In genomic region chr7:138089080-138089901, GRCh38 we compare ENCODE assay signal across 18 cellular contexts. TPM values are rescaled to one million over a fixed set of nuclear protein-coding genes. Genes with fewer than 3 reads are reported as not detected.
A peak's percentile ranks its signal among the peaks of the same experiment; 100 is the strongest.
DNase-seq lines count a peak whose midpoint lies in the region; ATAC-seq, FAIRE-seq and TF ChIP-seq lines count a peak whose summit lies in the region.
"Had no signal": no experiment of that assay in that cellular context is flagged by ENCODE, and none has a peak within 500 bp of the region (broad histone marks: within the 10 kb centered on the region; RNA-seq: fewer than 3 reads in every experiment).

No MANE protein-coding gene starts in this region.

- H4K20me1 ChIP-seq in astrocyte (ENCODE audit: insufficient read depth, low read length), result no peaks in the 10 kb centered on the region
- H4K20me1 ChIP-seq: BLaER1 had no signal

- H3K9me3 Mint-ChIP-seq in astrocyte (ENCODE audit: unreplicated experiment), result peaks cover 2% of the 10 kb centered on the region
- H3K9me3 Mint-ChIP-seq in activated T-helper 17 cell treated with anti-CD3 and anti-CD28 coated beads, Interleukin-2, amount 50 U/mL, for 72 hours, result no peaks in the 10 kb centered on the region
- H3K9me3 Mint-ChIP-seq: activated naive CD4-positive, alpha-beta T cell treated with anti-CD3 and anti-CD28 coated beads for 36 hours; stimulated activated naive CD8-positive, alpha-beta T cell treated with anti-CD3 and anti-CD28 coated beads, Interleukin-15, Interleukin-2, amounts not matched to agents 100 ng/mL and 50 ng/mL, for 24 hours had no signal

- H3K79me2 ChIP-seq in astrocyte (ENCODE audit: insufficient read depth, low read length), result no peaks in the 10 kb centered on the region

- no peak overlapping the region for H3K4me2 ChIP-seq in astrocyte (ENCODE audit: low read length)
- H3K4me2 ChIP-seq: BLaER1, neural progenitor cell had no signal

- peak; percentile 17 to 45 for TF ChIP-seq RAD21 in liver (IDR thresholded peaks at IDR 0.05)

- no peaks in the 10 kb centered on the region for H3K36me3 Mint-ChIP-seq in astrocyte (ENCODE audit: low read depth, unreplicated experiment)
- H3K36me3 Mint-ChIP-seq in activated T-helper 17 cell treated with anti-CD3 and anti-CD28 coated beads, Interleukin-2, amount 50 U/mL, for 72 hours (ENCODE audit: low read depth), result no peaks in the 10 kb centered on the region
- H3K36me3 Mint-ChIP-seq: neural progenitor cell had no signal

- peaks cover 2% of the 10 kb centered on the region for H3K4me1 Mint-ChIP-seq in astrocyte (ENCODE audit: low read depth, unreplicated experiment)
- H3K4me1 Mint-ChIP-seq in activated T-helper 17 cell treated with anti-CD3 and anti-CD28 coated beads, Interleukin-2, amount 50 U/mL, for 72 hours, result no peaks in the 10 kb centered on the region
- H3K4me1 Mint-ChIP-seq: neural progenitor cell had no signal

- H3K4me3 ChIP-seq in astrocyte (ENCODE audit: insufficient read depth, low read depth, low read length) (no peak overlapping the region), liver (ENCODE audit: low read depth in 1 of 3, low read length in 3 of 3) (no peak overlapping the region), transverse colon (no peak overlapping the region)
- H3K4me3 ChIP-seq: BLaER1, lung, neural progenitor cell, SJSA1 had no signal

- H3K27me3 Mint-ChIP-seq in astrocyte (ENCODE audit: low read depth, unreplicated experiment), result no peaks in the 10 kb centered on the region
- H3K27me3 Mint-ChIP-seq in activated T-helper 17 cell treated with anti-CD3 and anti-CD28 coated beads, Interleukin-2, amount 50 U/mL, for 72 hours, result peaks cover 5% of the 10 kb centered on the region
- H3K27me3 Mint-ChIP-seq: stimulated activated naive CD8-positive, alpha-beta T cell treated with anti-CD3 and anti-CD28 coated beads, Interleukin-15, Interleukin-2, amounts not matched to agents 100 ng/mL and 50 ng/mL, for 24 hours had no signal

- TF ChIP-seq POLR2A in transverse colon (IDR thresholded peaks at IDR 0.05), result no peak

- no peak for ATAC-seq in GM18858 (IDR thresholded peaks at IDR 0.05; ENCODE audit: unreplicated experiment)
- no peak for ATAC-seq in activated T-helper 17 cell treated with anti-CD3 and anti-CD28 coated beads, Interleukin-2, amount 50 U/mL, for 72 hours (replicated peaks)

- no peak for TF ChIP-seq EP300 in transverse colon (IDR thresholded peaks at IDR 0.05; ENCODE audit: low read depth)

- DNase-seq in EL (peak; percentile 50), M059J (ENCODE audit: low read depth) (peak; percentile 71), astrocyte (ENCODE audit: low read depth) (peak; percentile 32), NCI-H1417 treated with DMSO at 0.1 percent for 48 hours (lab: John Stamatoyannopoulos, UW) (no peak), transverse colon (no peak)
- DNase-seq: activated naive CD4-positive, alpha-beta T cell treated with anti-CD3 and anti-CD28 coated beads for 36 hours; central memory CD4-positive, alpha-beta T cell; GOT3; NCI-H524 had no signal

- H3K27ac ChIP-seq in astrocyte (ENCODE audit: low read depth, low read length) (no peak overlapping the region), liver (ENCODE audit: low read depth in 1 of 2, low read length in 2 of 2) (peak overlapping the region; percentile 60 to 66), transverse colon (no peak overlapping the region)
- H3K27ac ChIP-seq: BLaER1, neural progenitor cell, SJSA1 had no signal

- in situ Hi-C loops in transverse colon (cut with MboI; ENCODE audit: low pct_ligation_motif_present in 1 of 4, low pct_unique_long_range_greater_than_20kb in 1 of 4, low sequenced_read_pairs in 3 of 4), result no loop called here

- 72% methylated on average over 9 of the region's 9 CpGs for WGBS in liver
- WGBS in transverse colon (ENCODE audit: low coverage in 1 of 2), 2 donors, result 70 to 82% methylated on average over 6 to 9 of the region's 9 CpGs

- no peak overlapping the region for H3K27ac Mint-ChIP-seq in astrocyte (ENCODE audit: unreplicated experiment)
- no peak overlapping the region for H3K27ac Mint-ChIP-seq in activated T-helper 17 cell treated with anti-CD3 and anti-CD28 coated beads, Interleukin-2, amount 50 U/mL, for 72 hours
- H3K27ac Mint-ChIP-seq: activated naive CD4-positive, alpha-beta T cell treated with anti-CD3 and anti-CD28 coated beads for 36 hours; neural progenitor cell; stimulated activated naive CD8-positive, alpha-beta T cell treated with anti-CD3 and anti-CD28 coated beads, Interleukin-15, Interleukin-2, amounts not matched to agents 100 ng/mL and 50 ng/mL, for 24 hours had no signal

- H2AFZ ChIP-seq in astrocyte (ENCODE audit: low read depth, low read length), result no peak overlapping the region

- H3K4me1 ChIP-seq in astrocyte (ENCODE audit: insufficient read depth, low read length) (no peaks in the 10 kb centered on the region), liver (ENCODE audit: control insufficient read depth in 4 of 4, insufficient read depth in 4 of 4, low read length in 3 of 4) (peaks cover 6 to 49% (median 19%) of the 10 kb centered on the region in 4 donors), transverse colon (no peaks in the 10 kb centered on the region)
- H3K4me1 ChIP-seq: BLaER1, neural progenitor cell, SJSA1 had no signal

- H3K36me3 ChIP-seq in astrocyte (ENCODE audit: insufficient read depth, low read length), result no peaks in the 10 kb centered on the region
- H3K36me3 ChIP-seq in liver (ENCODE audit: control insufficient read depth in 4 of 4, insufficient read depth in 3 of 4, low read depth in 1 of 4, low read length in 3 of 4), result peaks cover 1 to 23% (median 7%) of the 10 kb centered on the region in 4 donors
- no peaks in the 10 kb centered on the region for H3K36me3 ChIP-seq in transverse colon
- H3K36me3 ChIP-seq: BLaER1, neural progenitor cell, SJSA1 had no signal

- no peak overlapping the region for H3K4me3 Mint-ChIP-seq in astrocyte (ENCODE audit: unreplicated experiment)
- no peak overlapping the region for H3K4me3 Mint-ChIP-seq in activated T-helper 17 cell treated with anti-CD3 and anti-CD28 coated beads, Interleukin-2, amount 50 U/mL, for 72 hours
- H3K4me3 Mint-ChIP-seq: activated naive CD4-positive, alpha-beta T cell treated with anti-CD3 and anti-CD28 coated beads for 36 hours; neural progenitor cell; stimulated activated naive CD8-positive, alpha-beta T cell treated with anti-CD3 and anti-CD28 coated beads, Interleukin-15, Interleukin-2, amounts not matched to agents 100 ng/mL and 50 ng/mL, for 24 hours had no signal

- H3K9me3 ChIP-seq in astrocyte (ENCODE audit: insufficient read depth, low read depth, low read length), result no peaks in the 10 kb centered on the region
- H3K9me3 ChIP-seq in liver (ENCODE audit: control insufficient read depth in 4 of 4, low read length in 3 of 4), result no peaks in the 10 kb centered on the region
- H3K9me3 ChIP-seq in transverse colon, result no peaks in the 10 kb centered on the region
- H3K9me3 ChIP-seq: BLaER1, SJSA1 had no signal

- no peaks in the 10 kb centered on the region for H3K27me3 ChIP-seq in astrocyte (ENCODE audit: insufficient read depth, low read length)
- no peaks in the 10 kb centered on the region for H3K27me3 ChIP-seq in liver (ENCODE audit: control insufficient read depth in 4 of 4, insufficient read depth in 4 of 4, low read length in 3 of 4)
- no peaks in the 10 kb centered on the region for H3K27me3 ChIP-seq in transverse colon
- H3K27me3 ChIP-seq: BLaER1, neural progenitor cell, SJSA1 had no signal

- intact Hi-C loops in transverse colon (cut with DNase I; ENCODE audit: low total_unique reads), result no loop called here

- no peak for TF ChIP-seq CTCF in astrocyte (IDR thresholded peaks at IDR 0.05; ENCODE audit: insufficient read depth, low read depth, low read length)
- no peak for TF ChIP-seq CTCF in liver (IDR thresholded peaks at IDR 0.05; ENCODE audit: low read depth, low read length, missing input control)
- TF ChIP-seq CTCF in transverse colon (IDR thresholded peaks at IDR 0.05), result no peak

- FAIRE-seq in astrocyte (lab: Jason Lieb, UNC), result no peak

- H3K9ac ChIP-seq in astrocyte (ENCODE audit: low read length) (no peak overlapping the region), liver (ENCODE audit: low read depth in 1 of 2, low read length in 2 of 2) (no peak overlapping the region)
- H3K9ac ChIP-seq: BLaER1, neural progenitor cell had no signal

TF ChIP-seq in liver, 16 proteins besides CTCF, POLR2A, EP300 and RAD21 (continues in another document):
- TF ChIP-seq NR2F2 (IDR thresholded peaks at IDR 0.05), result peak; percentile 27
- peak; percentile 62 to 65 for TF ChIP-seq HNF4A (conservative IDR thresholded peaks at IDR 0.05)
- TF ChIP-seq EGR1 (IDR thresholded peaks at IDR 0.05; ENCODE audit: low read depth in 2 of 2), result no peak
- peak; percentile 6 for TF ChIP-seq REST (IDR thresholded peaks at IDR 0.05)
- TF ChIP-seq GABPA (IDR thresholded peaks at IDR 0.05 in 1 of 2, conservative IDR thresholded peaks at IDR 0.05 in 1 of 2), result no peak
- TF ChIP-seq JUND (IDR thresholded peaks at IDR 0.05), result peak; percentile 87 to 95
- peak; percentile 83 for TF ChIP-seq RXRA (IDR thresholded peaks at IDR 0.05)

RNA-seq across cellular contexts. Expression of gene AKR1D1, which starts 13.0 kb away (rescaled TPM):
- not detected in 2 replicates for total RNA-seq in M059J (2014; rRNA removed; shearing (Covaris generic))
- total RNA-seq in astrocyte (not detected in 2 replicates), liver (10 to 100 TPM; 19.5 to 93.9 TPM), transverse colon (not detected)
- polyA plus RNA-seq in liver, result 10 to 100 TPM; 18.6 to 44.4 TPM
- total RNA-seq in activated T-helper 17 cell treated with anti-CD3 and anti-CD28 coated beads, Interleukin-2, amount 50 U/mL, for 72 hours, result not detected
- total RNA-seq: activated CD8-positive, alpha-beta memory T cell treated with anti-CD3 and anti-CD28 coated beads for 36 hours; activated naive CD4-positive, alpha-beta T cell treated with anti-CD3 and anti-CD28 coated beads for 36 hours; lung; SJSA1 had no signal
- polyA plus RNA-seq: lung had no signal

Comparison
In these comparisons a context has a peak if more than half of its experiments do, and no peak if none do; other contexts are left out.
1. DNase-seq: peak in EL (single experiment), M059J (single experiment) and astrocyte (single experiment); none in NCI-H1417 treated with DMSO at 0.1 percent for 48 hours (single experiment) and transverse colon (single experiment).
2. H3K27ac ChIP-seq: peak in liver (2 of 2); none in astrocyte (single experiment) and transverse colon (0 of 4).
3. RNA of gene AKR1D1, which starts 13.0 kb away (total RNA-seq): 19.5 to 93.9 TPM in liver; not detected in astrocyte, not detected in M059J, not detected in activated T-helper 17 cell treated with anti-CD3 and anti-CD28 coated beads, Interleukin-2, amount 50 U/mL, for 72 hours and not detected in transverse colon; every median in the first group is over 10 times any median in the second.